In genomic region chrX:44062842-44063241, GRCh38 we compare ENCODE assay signal across 20 cellular contexts.
DNase-seq lines count a peak whose midpoint lies in the region; ATAC-seq and TF ChIP-seq lines count a peak whose summit lies in the region.
"Had no signal": no experiment of that assay in that cellular context is flagged by ENCODE, and none has a peak within 500 bp of the region (broad histone marks: within the 10 kb centered on the region; RNA-seq: fewer than 3 reads in every experiment).

No MANE protein-coding gene starts in this region.

- H3K36me3 ChIP-seq in RWPE2 (ENCODE audit: low read depth): no peaks in the 10 kb centered on the region

- H3K9me3 Mint-ChIP-seq in nephron: peaks cover 16% of the 10 kb centered on the region
- H3K9me3 Mint-ChIP-seq: CD8-positive, alpha-beta memory T cell; GM23338 had no signal

- no peaks in the 10 kb centered on the region for H3K9me3 ChIP-seq in RWPE2 (ENCODE audit: severe bottlenecking)
- H3K9me3 ChIP-seq: mucosa of descending colon had no signal

- H3K27me3 Mint-ChIP-seq in nephron (ENCODE audit: low read depth): no peaks in the 10 kb centered on the region

- peak overlapping the region; percentile 61 for H3K27ac ChIP-seq in RWPE2 (ENCODE audit: poor library complexity, severe bottlenecking)
- H3K27ac ChIP-seq: VCaP had no signal

- ATAC-seq in RWPE2 (ENCODE audit: low read depth) (peak; percentile 91), HG03159 (IDR thresholded peaks at IDR 0.05; ENCODE audit: unreplicated experiment) (no peak)
- ATAC-seq: GM23338, mucosa of descending colon, Right ventricle myocardium inferior had no signal

- DNase-seq in ELR (ENCODE audit: low read depth) (peak; percentile 13), M059J (ENCODE audit: low read depth) (peak; percentile 88), RWPE2 (ENCODE audit: low spot score) (no peak), nucleus accumbens (lab: John Stamatoyannopoulos, UW) (no peak), NCI-H1417 (lab: John Stamatoyannopoulos, UW) (no peak)
- DNase-seq: activated CD4-positive, alpha-beta T cell treated with anti-CD3 and anti-CD28 coated beads, Interleukin-2, amount 50 U/mL, for 48 hours; aorta; CD8-positive, alpha-beta memory T cell; DND-41; head of caudate nucleus; mucosa of descending colon; NCI-H1694 treated with DMSO at 0.1 percent for 48 hours; stimulated activated CD4-positive, alpha-beta T cell treated with anti-CD3 and anti-CD28 coated beads, Interleukin-12 subunit alpha, Interleukin-12 subunit beta, amount 100 ng/mL, for 4 hours; stimulated activated CD8-positive, alpha-beta memory T cell treated with anti-CD3 and anti-CD28 coated beads, Interleukin-4, amount 100 ng/mL, for 48 hours; substantia nigra had no signal

- H3K36me3 Mint-ChIP-seq in nephron (ENCODE audit: low read depth): no peaks in the 10 kb centered on the region

- no peak for TF ChIP-seq CTCF in RWPE2 (IDR thresholded peaks at IDR 0.05; ENCODE audit: poor library complexity, severe bottlenecking)
- no peak for TF ChIP-seq CTCF in nephron (IDR thresholded peaks at IDR 0.05; ENCODE audit: unreplicated experiment in 3 of 3)

- no peak overlapping the region for H3K4me3 ChIP-seq in RWPE2 (ENCODE audit: severe bottlenecking)
- H3K4me3 ChIP-seq: GM23338, mucosa of descending colon had no signal

- H3K27me3 ChIP-seq in RWPE2 (ENCODE audit: insufficient read depth, poor library complexity, severe bottlenecking): no peaks in the 10 kb centered on the region

- H3K27ac Mint-ChIP-seq in nephron: peak overlapping the region in 2 of 3 experiments; percentile 79 to 82
- H3K27ac Mint-ChIP-seq: CD8-positive, alpha-beta memory T cell; GM23338 had no signal

- H3K4me1 ChIP-seq in RWPE2 (ENCODE audit: insufficient read depth, poor library complexity, severe bottlenecking): peaks cover 19% of the 10 kb centered on the region

- no peak overlapping the region for H3K4me3 Mint-ChIP-seq in nephron
- H3K4me3 Mint-ChIP-seq: CD8-positive, alpha-beta memory T cell; GM23338 had no signal

- peaks cover 11% of the 10 kb centered on the region for H3K4me1 Mint-ChIP-seq in nephron
- H3K4me1 Mint-ChIP-seq: CD8-positive, alpha-beta memory T cell; GM23338 had no signal

Comparison
In these comparisons a context has a peak if more than half of its experiments do, and no peak if none do; other contexts are left out.
1. DNase-seq: peak in ELR (single experiment) and M059J (single experiment); none in RWPE2 (single experiment), nucleus accumbens (0 of 56) and NCI-H1417 (0 of 3).